ENCODE assay signal across 2 cellular contexts in the genomic region with DNA sequence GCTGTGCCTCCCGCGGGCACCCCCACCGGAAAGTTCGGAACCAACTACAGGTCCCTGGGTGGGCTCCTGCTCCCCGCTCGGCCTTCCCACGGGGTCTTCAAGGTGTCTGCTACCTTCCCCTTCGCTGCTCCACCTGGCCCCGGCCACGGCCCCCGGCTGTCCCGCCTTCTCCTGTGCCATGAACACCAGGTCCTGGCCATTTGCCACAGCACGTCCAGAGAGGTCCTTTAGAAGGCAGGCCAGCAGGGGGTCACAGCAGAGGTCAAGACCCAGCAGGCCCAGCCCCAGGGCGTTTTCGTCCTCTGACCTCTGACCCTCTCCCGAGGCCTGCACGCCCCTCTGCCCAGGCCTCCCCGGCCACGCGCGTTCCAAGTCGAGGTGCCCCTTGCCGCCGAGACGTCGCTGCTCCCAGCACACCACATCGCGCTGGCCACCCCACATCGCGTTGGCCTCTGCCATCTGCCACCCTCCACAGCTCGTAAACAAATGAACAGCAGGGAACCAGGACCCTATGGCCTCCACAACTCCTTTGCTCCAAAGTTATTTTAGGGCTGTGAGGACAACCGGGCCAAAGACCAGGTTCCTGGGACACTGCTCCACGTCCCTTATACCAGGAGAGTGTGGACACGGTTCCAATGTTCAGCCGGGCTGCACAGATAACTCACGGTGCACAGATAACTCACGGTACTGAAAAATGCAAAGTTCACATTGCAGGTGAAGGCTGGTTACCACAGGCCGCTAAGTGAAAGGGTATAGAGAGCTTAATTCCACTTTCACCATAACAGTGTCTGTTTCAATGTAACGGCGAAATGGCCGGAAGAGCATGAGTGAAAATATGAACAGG.
TF ChIP-seq lines count a peak whose summit lies in the region.

No MANE protein-coding gene starts in this region.

TF ChIP-seq in IMR-90, 13 proteins besides CTCF, POLR2A, EP300 and RAD21 (continued from another document):
- TF ChIP-seq, protein P1, sequence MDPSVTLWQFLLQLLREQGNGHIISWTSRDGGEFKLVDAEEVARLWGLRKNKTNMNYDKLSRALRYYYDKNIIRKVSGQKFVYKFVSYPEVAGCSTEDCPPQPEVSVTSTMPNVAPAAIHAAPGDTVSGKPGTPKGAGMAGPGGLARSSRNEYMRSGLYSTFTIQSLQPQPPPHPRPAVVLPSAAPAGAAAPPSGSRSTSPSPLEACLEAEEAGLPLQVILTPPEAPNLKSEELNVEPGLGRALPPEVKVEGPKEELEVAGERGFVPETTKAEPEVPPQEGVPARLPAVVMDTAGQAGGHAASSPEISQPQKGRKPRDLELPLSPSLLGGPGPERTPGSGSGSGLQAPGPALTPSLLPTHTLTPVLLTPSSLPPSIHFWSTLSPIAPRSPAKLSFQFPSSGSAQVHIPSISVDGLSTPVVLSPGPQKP (IDR thresholded peaks at IDR 0.05; ENCODE audit: borderline replicate concordance, low read depth, low read length), result no peak
- TF ChIP-seq SMC3 (IDR thresholded peaks at IDR 0.05; ENCODE audit: low read depth, low read length) (no peak), MXI1 (IDR thresholded peaks at IDR 0.05; ENCODE audit: borderline replicate concordance, low read depth, low read length) (no peak), FOS (IDR thresholded peaks at IDR 0.05; ENCODE audit: low read depth, low read length) (no peak)

TF ChIP-seq in WTC11, 78 proteins besides CTCF, POLR2A, EP300 and RAD21 (continued from another document):
- TF ChIP-seq, protein P2, sequence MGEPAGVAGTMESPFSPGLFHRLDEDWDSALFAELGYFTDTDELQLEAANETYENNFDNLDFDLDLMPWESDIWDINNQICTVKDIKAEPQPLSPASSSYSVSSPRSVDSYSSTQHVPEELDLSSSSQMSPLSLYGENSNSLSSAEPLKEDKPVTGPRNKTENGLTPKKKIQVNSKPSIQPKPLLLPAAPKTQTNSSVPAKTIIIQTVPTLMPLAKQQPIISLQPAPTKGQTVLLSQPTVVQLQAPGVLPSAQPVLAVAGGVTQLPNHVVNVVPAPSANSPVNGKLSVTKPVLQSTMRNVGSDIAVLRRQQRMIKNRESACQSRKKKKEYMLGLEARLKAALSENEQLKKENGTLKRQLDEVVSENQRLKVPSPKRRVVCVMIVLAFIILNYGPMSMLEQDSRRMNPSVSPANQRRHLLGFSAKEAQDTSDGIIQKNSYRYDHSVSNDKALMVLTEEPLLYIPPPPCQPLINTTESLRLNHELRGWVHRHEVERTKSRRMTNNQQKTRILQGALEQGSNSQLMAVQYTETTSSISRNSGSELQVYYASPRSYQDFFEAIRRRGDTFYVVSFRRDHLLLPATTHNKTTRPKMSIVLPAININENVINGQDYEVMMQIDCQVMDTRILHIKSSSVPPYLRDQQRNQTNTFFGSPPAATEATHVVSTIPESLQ (CRISPR knock-in tag; IDR thresholded peaks at IDR 0.05), result no peak
- TF ChIP-seq ZNF232 (CRISPR knock-in tag; IDR thresholded peaks at IDR 0.05) (no peak), NFATC4 (CRISPR knock-in tag; IDR thresholded peaks at IDR 0.05) (no peak)
- TF ChIP-seq, protein P3, sequence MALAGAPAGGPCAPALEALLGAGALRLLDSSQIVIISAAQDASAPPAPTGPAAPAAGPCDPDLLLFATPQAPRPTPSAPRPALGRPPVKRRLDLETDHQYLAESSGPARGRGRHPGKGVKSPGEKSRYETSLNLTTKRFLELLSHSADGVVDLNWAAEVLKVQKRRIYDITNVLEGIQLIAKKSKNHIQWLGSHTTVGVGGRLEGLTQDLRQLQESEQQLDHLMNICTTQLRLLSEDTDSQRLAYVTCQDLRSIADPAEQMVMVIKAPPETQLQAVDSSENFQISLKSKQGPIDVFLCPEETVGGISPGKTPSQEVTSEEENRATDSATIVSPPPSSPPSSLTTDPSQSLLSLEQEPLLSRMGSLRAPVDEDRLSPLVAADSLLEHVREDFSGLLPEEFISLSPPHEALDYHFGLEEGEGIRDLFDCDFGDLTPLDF (CRISPR knock-in tag; IDR thresholded peaks at IDR 0.05), result no peak
